ENCODE assay signal across 14 cellular contexts in genomic region chr10:73262105-73262730, GRCh38. TPM values are rescaled to one million over a fixed set of nuclear protein-coding genes. Genes with fewer than 3 reads are reported as not detected.
DNase-seq lines count a peak whose midpoint lies in the region; ATAC-seq and TF ChIP-seq lines count a peak whose summit lies in the region.
"Had no signal": no experiment of that assay in that cellular context is flagged by ENCODE, and none has a peak within 500 bp of the region (broad histone marks: within the 10 kb centered on the region; RNA-seq: fewer than 3 reads in every experiment).

No MANE protein-coding gene starts in this region.

- TF ChIP-seq EP300 in Ishikawa (IDR thresholded peaks at IDR 0.05; ENCODE audit: borderline replicate concordance), result no peak

- H3K4me3 Mint-ChIP-seq in WTC11, result no peak overlapping the region

- H3K27me3 Mint-ChIP-seq in WTC11 (ENCODE audit: low read depth), result peaks cover 8% of the 10 kb centered on the region

- POLR2A ChIA-PET in WTC11 (lab: Charles Lee), result interaction anchor here (0.6 to 1.5 kb wide), 2 partner anchors 15 to 195 kb away, joined by 3 read pairs; partner anchors contain the start of gene DNAJC9

- H3K36me3 Mint-ChIP-seq in WTC11, result peaks cover 15% of the 10 kb centered on the region

- TF ChIP-seq CTCF in WTC11 (IDR thresholded peaks at IDR 0.05), result no peak

- ATAC-seq in WTC11 (no peak), Right ventricle myocardium superior (ENCODE audit: poor library complexity) (no peak)

- no peaks in the 10 kb centered on the region for H3K4me1 Mint-ChIP-seq in WTC11

- TF ChIP-seq RAD21 in Ishikawa (IDR thresholded peaks at IDR 0.05; ENCODE audit: low read depth), result no peak

- H3K27ac Mint-ChIP-seq in WTC11, result no peak overlapping the region
- H3K27ac Mint-ChIP-seq: activated naive CD4-positive, alpha-beta T cell treated with anti-CD3 and anti-CD28 coated beads, Interleukin-2, amount 50 U/mL, for 72 hours had no signal

- CTCF ChIA-PET in WTC11 (lab: Charles Lee), result no interaction called here

- H3K9me3 Mint-ChIP-seq in WTC11, result peaks cover 37% of the 10 kb centered on the region

- intact Hi-C loops in Right ventricle myocardium superior (cut with DNase I), result no loop called here

- DNase-seq in COLO829 (ENCODE audit: low spot score), result peak; percentile 30
- DNase-seq in WTC11 (ENCODE audit: low spot score), result no peak
- DNase-seq in glomerular visceral epithelial cell (ENCODE audit: extremely low spot score), result peak; percentile 81
- no peak for DNase-seq in hypothalamus (lab: John Stamatoyannopoulos, UW)
- DNase-seq in Right ventricle myocardium superior, result no peak
- no peak for DNase-seq in HuH-7 (ENCODE audit: low spot score)
- DNase-seq in DMS79 treated with DMSO at 0.1 percent for 48 hours (lab: John Stamatoyannopoulos, UW), result no peak
- DNase-seq: activated CD4-positive, alpha-beta T cell treated with anti-CD3 and anti-CD28 coated beads for 48 hours; NCI-H1436; occipital lobe; RPMI8226; thyroid gland had no signal

TF ChIP-seq in Ishikawa, 13 proteins besides CTCF, POLR2A, EP300 and RAD21:
- TF ChIP-seq NFIC (IDR thresholded peaks at IDR 0.05), result no peak
- no peak for TF ChIP-seq MAX (IDR thresholded peaks at IDR 0.05)
- peak; percentile 50; the same call in 1 of the 2 replicates for TF ChIP-seq CEBPB (IDR thresholded peaks at IDR 0.05)
TF ChIP-seq in Ishikawa: peak in this region for 1.

TF ChIP-seq in WTC11, 78 proteins besides CTCF, POLR2A, EP300 and RAD21:
- TF ChIP-seq NR3C1 (CRISPR knock-in tag; conservative IDR thresholded peaks at IDR 0.05; ENCODE audit: low read depth) (no peak), GABPB1 (CRISPR knock-in tag; IDR thresholded peaks at IDR 0.05) (peak; percentile 94), GTF2I (CRISPR knock-in tag; conservative IDR thresholded peaks at IDR 0.05) (no peak)
TF ChIP-seq in WTC11: peak in this region for 1.

RNA-seq across cellular contexts. Expression of gene MRPS16, which starts 9.8 kb away (rescaled TPM):
- total RNA-seq in WTC11 (2021) (130 to 157 TPM (median 136 TPM) in 3 replicates), Right ventricle myocardium superior (102 TPM)

RNA-seq across cellular contexts. Expression of gene DNAJC9, which starts 15.2 kb away (rescaled TPM):
- 30.3 to 32.4 TPM (median 30.8 TPM) in 3 replicates for total RNA-seq in WTC11 (2021)
- total RNA-seq in Right ventricle myocardium superior, result 7.8 TPM

Comparison
In these comparisons a context has a peak if more than half of its experiments do, and no peak if none do; other contexts are left out.
1. DNase-seq: peak in COLO829 (single experiment) and glomerular visceral epithelial cell (single experiment); none in WTC11 (single experiment), hypothalamus (0 of 51), Right ventricle myocardium superior (single experiment), HuH-7 (single experiment) and DMS79 treated with DMSO at 0.1 percent for 48 hours (single experiment).